Comparison of ENCODE assay signal across 30 cellular contexts in genomic region chrX:106718709-106719108, GRCh38. TPM values are rescaled to one million over a fixed set of nuclear protein-coding genes. Genes with fewer than 3 reads are reported as not detected.
"Had no signal": no experiment of that assay in that cellular context is flagged by ENCODE, and none has a peak within 500 bp of the region (broad histone marks: within the 10 kb centered on the region; RNA-seq: fewer than 3 reads in every experiment).

No MANE protein-coding gene starts in this region.

- H3K27me3 ChIP-seq: brain microvascular endothelial cell, neutrophil, ovary, upper lobe of right lung had no signal

- DNase-seq: activated B cell treated with CpG ODN at 0.5 μM for 24 hours; activated CD4-positive, alpha-beta T cell treated with anti-CD3 and anti-CD28 coated beads for 36 hours; activated CD4-positive, alpha-beta T cell treated with anti-CD3 and anti-CD28 coated beads, Interleukin-2, amount 50 U/mL, for 4 hours; activated CD8-positive, alpha-beta memory T cell treated with anti-CD3 and anti-CD28 coated beads for 24 hours; activated CD8-positive, alpha-beta memory T cell treated with anti-CD3 and anti-CD28 coated beads, Interleukin-2, amount 50 U/mL, for 4 hours; activated T-cell treated with anti-CD3 and anti-CD28 coated beads, Interleukin-2, amount 50 U/mL, for 24 hours; aorta; brain microvascular endothelial cell; caudate nucleus; effector CD4-positive, alpha-beta T cell; heart right ventricle; left ventricle myocardium inferior; mammary epithelial cell; midbrain; ovary; stimulated activated CD4-positive, alpha-beta T cell treated with anti-CD3 and anti-CD28 coated beads, Interleukin-15, amount 100 ng/mL, for 24 hours; stimulated activated CD4-positive, alpha-beta T cell treated with anti-CD3 and anti-CD28 coated beads, Interleukin-2, amount 100 ng/mL, for 48 hours; stimulated activated CD8-positive, alpha-beta memory T cell treated with anti-CD3 and anti-CD28 coated beads, Interleukin-4, amount 100 ng/mL, for 48 hours; stimulated activated naive CD4-positive, alpha-beta T cell treated with Interleukin-2 at 50 U/mL for 16 hours; T-helper 17 cell; upper lobe of right lung had no signal

- H3K4me3 ChIP-seq: heart right ventricle, left ventricle myocardium inferior, ovary, smooth muscle cell, upper lobe of right lung had no signal

- H3K4me2 ChIP-seq: smooth muscle cell had no signal

- H3K36me3 ChIP-seq: brain microvascular endothelial cell, heart right ventricle, left ventricle myocardium inferior, neutrophil, ovary, upper lobe of right lung had no signal

- H3K27me3 Mint-ChIP-seq: dendritic cell treated with granulocyte-macrophage colony-stimulating factor and Interleukin-4, amounts not matched to agents 40 ng/mL and 50 ng/mL, for 4 days had no signal

- ATAC-seq: activated CD4-positive, alpha-beta T cell treated with anti-CD3 and anti-CD28 coated beads for 36 hours; activated naive CD4-positive, alpha-beta T cell treated with anti-CD3 and anti-CD28 coated beads, Interleukin-2, amount 50 U/mL, for 72 hours; activated T-helper 17 cell treated with anti-CD3 and anti-CD28 coated beads, Interleukin-2, amount 50 U/mL, for 72 hours; heart right ventricle; sciatic nerve; T-helper 17 cell; upper lobe of right lung had no signal

- H3K4me3 Mint-ChIP-seq: activated B cell treated with CpG ODN at 0.5 μM for 24 hours; activated CD4-positive, alpha-beta T cell treated with anti-CD3 and anti-CD28 coated beads for 36 hours; activated T-cell treated with anti-CD3 and anti-CD28 coated beads, Interleukin-2, amount 50 U/mL, for 24 hours; activated T-helper 17 cell treated with anti-CD3 and anti-CD28 coated beads, Interleukin-2, amount 50 U/mL, for 72 hours; dendritic cell treated with granulocyte-macrophage colony-stimulating factor and Interleukin-4, amounts not matched to agents 40 ng/mL and 50 ng/mL, for 4 days; nephron; T-helper 17 cell had no signal

- H3K4me1 ChIP-seq: heart right ventricle, left ventricle myocardium inferior, upper lobe of right lung had no signal

- H3K9me3 ChIP-seq: heart right ventricle, left ventricle myocardium inferior, neutrophil, ovary, upper lobe of right lung had no signal

- H3K9me3 Mint-ChIP-seq: activated B cell treated with CpG ODN at 0.5 μM for 24 hours; activated naive CD4-positive, alpha-beta T cell treated with anti-CD3 and anti-CD28 coated beads, Interleukin-2, amount 50 U/mL, for 72 hours; activated T-cell treated with anti-CD3 and anti-CD28 coated beads, Interleukin-2, amount 50 U/mL, for 24 hours; activated T-helper 17 cell treated with anti-CD3 and anti-CD28 coated beads, Interleukin-2, amount 50 U/mL, for 72 hours; dendritic cell treated with granulocyte-macrophage colony-stimulating factor and Interleukin-4, amounts not matched to agents 40 ng/mL and 50 ng/mL, for 4 days; nephron had no signal

- H3K27ac ChIP-seq: brain microvascular endothelial cell, heart right ventricle, left ventricle myocardium inferior, neutrophil, ovary, upper lobe of right lung had no signal

- H3K27ac Mint-ChIP-seq: activated B cell treated with CpG ODN at 0.5 μM for 24 hours; activated CD4-positive, alpha-beta T cell treated with anti-CD3 and anti-CD28 coated beads for 36 hours; activated naive CD4-positive, alpha-beta T cell treated with anti-CD3 and anti-CD28 coated beads, Interleukin-2, amount 50 U/mL, for 72 hours; activated T-cell treated with anti-CD3 and anti-CD28 coated beads, Interleukin-2, amount 50 U/mL, for 24 hours; activated T-helper 17 cell treated with anti-CD3 and anti-CD28 coated beads, Interleukin-2, amount 50 U/mL, for 72 hours; dendritic cell treated with granulocyte-macrophage colony-stimulating factor and Interleukin-4, amounts not matched to agents 40 ng/mL and 50 ng/mL, for 4 days; T-helper 17 cell had no signal

- H3K36me3 Mint-ChIP-seq: activated naive CD4-positive, alpha-beta T cell treated with anti-CD3 and anti-CD28 coated beads, Interleukin-2, amount 50 U/mL, for 72 hours had no signal

- FAIRE-seq: endometrium had no signal

- H3K4me1 Mint-ChIP-seq: activated B cell treated with CpG ODN at 0.5 μM for 24 hours; activated CD4-positive, alpha-beta T cell treated with anti-CD3 and anti-CD28 coated beads for 36 hours; activated T-helper 17 cell treated with anti-CD3 and anti-CD28 coated beads, Interleukin-2, amount 50 U/mL, for 72 hours; nephron; T-helper 17 cell had no signal

RNA-seq across cellular contexts. Expression of gene RNF128, which starts 7.8 kb away (rescaled TPM):
- total RNA-seq: activated B cell treated with CpG ODN at 0.5 μM for 24 hours; activated CD4-positive, alpha-beta T cell treated with anti-CD3 and anti-CD28 coated beads for 36 hours; activated naive CD4-positive, alpha-beta T cell treated with anti-CD3 and anti-CD28 coated beads, Interleukin-2, amount 50 U/mL, for 72 hours; activated T-helper 17 cell treated with anti-CD3 and anti-CD28 coated beads, Interleukin-2, amount 50 U/mL, for 72 hours; aorta; pulmonary artery endothelial cell; T-helper 17 cell had no signal
